ENCODE assay signal across 13 cellular contexts in genomic region chr10:26627320-26627719, GRCh38.
DNase-seq lines count a peak whose midpoint lies in the region; ATAC-seq, FAIRE-seq and TF ChIP-seq lines count a peak whose summit lies in the region.
"Had no signal": no experiment of that assay in that cellular context is flagged by ENCODE, and none has a peak within 500 bp of the region (broad histone marks: within the 10 kb centered on the region; RNA-seq: fewer than 3 reads in every experiment).

No MANE protein-coding gene starts in this region.

- H3K36me3 ChIP-seq in SK-N-SH (replicated peaks in 1 of 2; ENCODE audit: control insufficient read depth in 1 of 2, insufficient read depth in 2 of 2, low read length in 1 of 2), result no peaks in the 10 kb centered on the region
- H3K36me3 ChIP-seq in effector memory CD4-positive, alpha-beta T cell (ENCODE audit: control insufficient read depth, insufficient read depth, low read length), result no peaks in the 10 kb centered on the region

- H2AFZ ChIP-seq in SK-N-SH (ENCODE audit: low read depth), result no peak overlapping the region

- FAIRE-seq in urothelium cell line (lab: Jason Lieb, UNC), result peak; percentile 62

- no peaks in the 10 kb centered on the region for H3K79me2 ChIP-seq in SK-N-SH (ENCODE audit: insufficient read depth)

- H3K9ac ChIP-seq in SK-N-SH, result no peak overlapping the region

- DNase-seq in SK-N-SH (no peak), NAMALWA (ENCODE audit: low spot score) (peak; percentile 4), epithelial cell of proximal tubule (ENCODE audit: low read depth) (no peak), urothelium cell line (ENCODE audit: low spot score) (peak; percentile 14), NCI-H128 (lab: John Stamatoyannopoulos, UW; ENCODE audit: unreplicated experiment) (no peak)
- DNase-seq in effector memory CD4-positive, alpha-beta T cell, result no peak
- DNase-seq: AML-193; dorsolateral prefrontal cortex; head of caudate nucleus; NCI-H1092 treated with DMSO at 0.1 percent for 48 hours; stimulated activated CD4-positive, alpha-beta T cell treated with anti-CD3 and anti-CD28 coated beads, Interleukin-4, amount 100 ng/mL, for 1 hour had no signal

- ATAC-seq in SK-N-SH treated with all-trans-retinoic acid at 6 μM for 48 hours, result peak; percentile 64; the same call in 2 of the 3 replicates
- ATAC-seq in GM18909 (IDR thresholded peaks at IDR 0.05; ENCODE audit: poor library complexity, unreplicated experiment), result no peak

- TF ChIP-seq CTCF in SK-N-SH (IDR thresholded peaks at IDR 0.05) (no peak; the same call in 1 of the 2 replicates), epithelial cell of proximal tubule (conservative IDR thresholded peaks at IDR 0.05; ENCODE audit: low read depth, low read length) (peak; percentile 35)

- WGBS in SK-N-SH (ENCODE audit: low lambda C conversion rate), result 0% methylated on average over 3 of the region's 3 CpGs

- H3K4me3 ChIP-seq in SK-N-SH (ENCODE audit: low read depth in 2 of 2, low read length in 1 of 2) (no peak overlapping the region), epithelial cell of proximal tubule (ENCODE audit: low read depth, low read length) (no peak overlapping the region)
- no peak overlapping the region for H3K4me3 ChIP-seq in effector memory CD4-positive, alpha-beta T cell (ENCODE audit: insufficient read depth, low read depth, low read length, poor library complexity, severe bottlenecking)
- H3K4me3 ChIP-seq: dorsolateral prefrontal cortex had no signal

- CTCF ChIA-PET in SK-N-SH (lab: Yijun Ruan, JAX), result no interaction called here

- no peak for TF ChIP-seq EP300 in SK-N-SH (IDR thresholded peaks at IDR 0.05; ENCODE audit: borderline replicate concordance in 1 of 2, low read depth in 1 of 2, low read length in 1 of 2)

- no peaks in the 10 kb centered on the region for H3K9me3 ChIP-seq in SK-N-SH
- no peaks in the 10 kb centered on the region for H3K9me3 ChIP-seq in effector memory CD4-positive, alpha-beta T cell (ENCODE audit: control insufficient read depth, low read length)

- no peak overlapping the region for H3K4me2 ChIP-seq in SK-N-SH

- no peaks in the 10 kb centered on the region for H4K20me1 ChIP-seq in SK-N-SH (ENCODE audit: insufficient read depth)

- no peaks in the 10 kb centered on the region for H3K9me2 ChIP-seq in SK-N-SH

- no peaks in the 10 kb centered on the region for H3F3A ChIP-seq in SK-N-SH (replicated peaks; ENCODE audit: insufficient read depth)

- no peaks in the 10 kb centered on the region; a peak in 1 of 4 replicates for H3K4me1 ChIP-seq in SK-N-SH (ENCODE audit: control insufficient read depth in 1 of 2, insufficient read depth in 2 of 2, low read depth in 1 of 2, low read length in 1 of 2)
- H3K4me1 ChIP-seq in effector memory CD4-positive, alpha-beta T cell (ENCODE audit: control insufficient read depth, insufficient read depth, low read length, poor library complexity, severe bottlenecking), result peaks cover 2% of the 10 kb centered on the region

- H3K27me3 ChIP-seq in SK-N-SH (ENCODE audit: insufficient read depth), result peaks cover 21% of the 10 kb centered on the region
- peaks cover 9% of the 10 kb centered on the region for H3K27me3 ChIP-seq in effector memory CD4-positive, alpha-beta T cell (replicated peaks; ENCODE audit: control insufficient read depth, insufficient read depth, low read length, poor library complexity, severe bottlenecking)

- no peak for TF ChIP-seq RAD21 in SK-N-SH (IDR thresholded peaks at IDR 0.05; ENCODE audit: low read length)

- POLR2A ChIA-PET in SK-N-SH (lab: Yijun Ruan, JAX), result no interaction called here

- no peak overlapping the region for H3K27ac ChIP-seq in SK-N-SH (ENCODE audit: low read depth in 2 of 2, low read length in 1 of 2)
- no peak overlapping the region for H3K27ac ChIP-seq in effector memory CD4-positive, alpha-beta T cell (ENCODE audit: insufficient read depth, low read length, poor library complexity, severe bottlenecking)
- H3K27ac ChIP-seq: dorsolateral prefrontal cortex had no signal

TF ChIP-seq in SK-N-SH treated with all-trans-retinoic acid at 6 μM for 48 hours, 23 proteins besides CTCF, POLR2A, EP300 and RAD21:
- TF ChIP-seq ESRRG (CRISPR knock-in tag; IDR thresholded peaks at IDR 0.05) (no peak), ZFP3 (CRISPR knock-in tag; IDR thresholded peaks at IDR 0.05) (no peak), BACH2 (CRISPR knock-in tag; IDR thresholded peaks at IDR 0.05; ENCODE audit: borderline replicate concordance) (no peak), ZFP30 (CRISPR knock-in tag; IDR thresholded peaks at IDR 0.05) (no peak), ARNTL (CRISPR knock-in tag; IDR thresholded peaks at IDR 0.05; ENCODE audit: borderline replicate concordance, low read depth) (no peak), RARB (CRISPR knock-in tag; IDR thresholded peaks at IDR 0.05) (no peak), POU6F1 (CRISPR knock-in tag; IDR thresholded peaks at IDR 0.05; ENCODE audit: borderline replicate concordance, low read depth) (no peak), TCF4 (CRISPR knock-in tag; IDR thresholded peaks at IDR 0.05; ENCODE audit: borderline replicate concordance) (no peak), ZNF70 (CRISPR knock-in tag; IDR thresholded peaks at IDR 0.05) (no peak), TOX (CRISPR knock-in tag; IDR thresholded peaks at IDR 0.05; ENCODE audit: borderline replicate concordance) (no peak), GLIS3 (CRISPR knock-in tag; IDR thresholded peaks at IDR 0.05) (no peak)

TF ChIP-seq in SK-N-SH, 30 proteins besides CTCF, POLR2A, EP300 and RAD21:
- no peak for TF ChIP-seq GABPA (IDR thresholded peaks at IDR 0.05; ENCODE audit: low read depth)
- no peak for TF ChIP-seq YY1 (IDR thresholded peaks at IDR 0.05; ENCODE audit: low read depth)
- no peak for TF ChIP-seq REST (IDR thresholded peaks at IDR 0.05; ENCODE audit: low read depth, low read length)
- TF ChIP-seq SMC3 (IDR thresholded peaks at IDR 0.05; ENCODE audit: low read depth, low read length), result no peak
- TF ChIP-seq JUND (IDR thresholded peaks at IDR 0.05), result no peak
- TF ChIP-seq TEAD4 (IDR thresholded peaks at IDR 0.05; ENCODE audit: borderline replicate concordance, insufficient read depth), result no peak
- TF ChIP-seq USF2 (IDR thresholded peaks at IDR 0.05; ENCODE audit: borderline replicate concordance, low read depth, low read length), result no peak
- no peak for TF ChIP-seq MAX (IDR thresholded peaks at IDR 0.05; ENCODE audit: low read depth)
- no peak for TF ChIP-seq RXRA (IDR thresholded peaks at IDR 0.05; ENCODE audit: borderline replicate concordance, low read depth)
- no peak for TF ChIP-seq EZH2phosphoT487 (IDR thresholded peaks at IDR 0.05; ENCODE audit: borderline replicate concordance, low read depth)
- TF ChIP-seq SIN3A (IDR thresholded peaks at IDR 0.05; ENCODE audit: borderline replicate concordance, low read depth, low read length), result no peak
- TF ChIP-seq RFX5 (IDR thresholded peaks at IDR 0.05; ENCODE audit: low read length), result no peak
- TF ChIP-seq RCOR1 (IDR thresholded peaks at IDR 0.05; ENCODE audit: low read length), result no peak
- TF ChIP-seq POLR2AphosphoS5 (IDR thresholded peaks at IDR 0.05; ENCODE audit: low read depth, low read length), result no peak
- TF ChIP-seq FOSL2 (IDR thresholded peaks at IDR 0.05; ENCODE audit: borderline replicate concordance, low read depth), result no peak
- no peak for TF ChIP-seq ELF1 (IDR thresholded peaks at IDR 0.05)
- no peak for TF ChIP-seq TAF1 (IDR thresholded peaks at IDR 0.05; ENCODE audit: borderline replicate concordance, low read depth, low read length)
- TF ChIP-seq TCF12 (IDR thresholded peaks at IDR 0.05), result no peak

Comparison
In these comparisons a context has a peak if more than half of its experiments do, and no peak if none do; other contexts are left out.
1. DNase-seq: peak in NAMALWA (single experiment) and urothelium cell line (single experiment); none in SK-N-SH (single experiment), epithelial cell of proximal tubule (single experiment), effector memory CD4-positive, alpha-beta T cell (0 of 3) and NCI-H128 (single experiment).